ENCODE assay signal across 8 cellular contexts in the genomic region with DNA sequence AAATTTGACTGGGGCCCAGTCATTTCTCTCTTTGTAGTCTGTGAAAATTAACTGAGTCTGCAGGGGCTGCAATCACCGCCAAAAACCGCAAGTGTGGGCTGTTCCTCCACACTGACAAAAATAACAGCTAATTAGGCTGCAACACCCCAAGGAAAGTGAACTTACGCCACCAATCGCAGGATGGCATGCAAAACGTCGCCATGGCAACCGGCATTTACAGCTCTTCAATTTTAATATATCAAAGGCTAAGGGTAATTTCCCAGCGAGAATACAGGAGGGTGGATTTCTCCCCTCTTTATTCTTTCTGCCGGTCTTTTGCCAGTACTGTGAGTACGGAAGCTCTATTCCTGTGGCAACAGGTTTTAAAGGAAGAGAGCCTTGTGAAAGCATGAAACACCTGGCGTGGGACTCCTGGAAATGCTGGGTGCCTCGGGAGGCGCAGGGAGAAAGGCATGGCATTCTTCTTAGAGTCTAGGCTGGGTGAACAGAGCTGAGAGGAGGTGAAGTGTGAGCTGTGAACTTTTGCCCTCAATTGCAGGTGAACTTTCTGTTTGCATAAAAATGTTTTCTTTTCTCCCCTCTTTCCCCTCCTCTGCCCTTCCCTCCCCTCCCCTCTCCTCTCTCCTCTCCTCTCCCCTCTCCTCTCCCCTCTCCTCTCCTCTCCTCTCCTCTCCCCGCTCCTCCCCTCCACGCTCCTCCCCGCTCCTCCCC.
A peak's percentile ranks its signal among the peaks of the same experiment; 100 is the strongest.
DNase-seq lines count a peak whose midpoint lies in the region; ATAC-seq and TF ChIP-seq lines count a peak whose summit lies in the region.

No MANE protein-coding gene starts in this region.

- no peaks in the 10 kb centered on the region for H3K27me3 ChIP-seq in A673 (replicated peaks; ENCODE audit: insufficient read depth, low read depth, low read length, poor library complexity)

- H2AFZ ChIP-seq in OCI-LY7 (ENCODE audit: low read length), result peak overlapping the region; percentile 52; the same call in 1 of the 2 replicates

- H3K9me2 ChIP-seq in OCI-LY7 (ENCODE audit: insufficient read depth, low read length), result no peaks in the 10 kb centered on the region

- no peaks in the 10 kb centered on the region for H3K4me1 ChIP-seq in A673 (ENCODE audit: insufficient read depth, low read length, poor library complexity, severe bottlenecking)
- H3K4me1 ChIP-seq in OCI-LY7 (ENCODE audit: insufficient read depth, low read length, poor library complexity, severe bottlenecking), result peaks cover 9% of the 10 kb centered on the region

- H3K4me2 ChIP-seq in OCI-LY7 (ENCODE audit: low read length), result peak overlapping the region; percentile 64

- CTCF ChIA-PET in A673 (lab: Charles Lee), result no interaction called here
- CTCF ChIA-PET in OCI-LY7 (lab: Charles Lee; ENCODE audit: unreplicated experiment), result no interaction called here

- H3K79me2 ChIP-seq in OCI-LY7 (ENCODE audit: insufficient read depth, low read depth, low read length), result no peaks in the 10 kb centered on the region

- POLR2A ChIA-PET in A673 (lab: Charles Lee; ENCODE audit: low non-redundant PET), result no interaction called here
- POLR2A ChIA-PET in OCI-LY7 (lab: Charles Lee), result interaction anchor here (0.6 kb wide), 1 partner anchor 131 kb away, joined by 8 read pairs; no protein-coding TSS in a partner anchor

- TF ChIP-seq CTCF in A673 (conservative IDR thresholded peaks at IDR 0.05; ENCODE audit: low read depth, low read length) (no peak), OCI-LY7 (conservative IDR thresholded peaks at IDR 0.05; ENCODE audit: low read length) (0 out of 2 replicates have a peak, but pooled peaks have one; percentile 29)

- no peaks in the 10 kb centered on the region for H3K36me3 ChIP-seq in A673 (ENCODE audit: insufficient read depth, low read length, poor library complexity, severe bottlenecking)
- H3K36me3 ChIP-seq in OCI-LY7 (ENCODE audit: insufficient read depth, low read length), result no peaks in the 10 kb centered on the region

- no peaks in the 10 kb centered on the region for H4K20me1 ChIP-seq in OCI-LY7 (ENCODE audit: insufficient read depth, low read length)

- intact Hi-C loops in A673 (cut with micrococcal nuclease; ENCODE audit: unreplicated experiment), result no loop called here
- intact Hi-C loops in OCI-LY7 (cut with micrococcal nuclease; ENCODE audit: unreplicated experiment), result no loop called here
- intact Hi-C loops in left colon (cut with DNase I, micrococcal nuclease), result no loop called here

- H3K27ac ChIP-seq in A673 (ENCODE audit: low read depth, low read length, poor library complexity, severe bottlenecking) (no peak overlapping the region), OCI-LY7 (ENCODE audit: low read depth, low read length, poor library complexity, severe bottlenecking) (no peak overlapping the region)

- DNase-seq in A673 (ENCODE audit: low spot score), result peak; percentile 35
- peak; percentile 81 for DNase-seq in OCI-LY7 (ENCODE audit: low spot score)
- peak; percentile 58 to 64 for DNase-seq in activated T-helper 1 cell treated with anti-CD3 and anti-CD28 coated beads, Interleukin-2, amount 50 U/mL, for 16 hours (ENCODE audit: low read depth in 1 of 2, low spot score in 1 of 2)
- peak; percentile 76 to 86 for DNase-seq in left colon
- peak; percentile 71 for DNase-seq in stimulated activated CD8-positive, alpha-beta memory T cell treated with anti-CD3 and anti-CD28 coated beads, Interleukin-4, amount 100 ng/mL, for 24 hours (ENCODE audit: low read depth)
- DNase-seq in SHP77 treated with DMSO at 0.1 percent for 48 hours (lab: John Stamatoyannopoulos, UW), result no peak

- H3K9me3 ChIP-seq in A673 (ENCODE audit: low read depth, low read length, poor library complexity, severe bottlenecking), result no peaks in the 10 kb centered on the region
- no peaks in the 10 kb centered on the region for H3K9me3 ChIP-seq in OCI-LY7 (ENCODE audit: low read length)

- ATAC-seq in GM19372 (IDR thresholded peaks at IDR 0.05; ENCODE audit: low read depth, unreplicated experiment), result peak; percentile 81
- ATAC-seq in HG03442 (IDR thresholded peaks at IDR 0.05; ENCODE audit: unreplicated experiment), result peak; percentile 53
- peak; percentile 81 for ATAC-seq in left colon

- H3K4me3 ChIP-seq in A673 (ENCODE audit: low read depth, low read length, poor library complexity, severe bottlenecking) (no peak overlapping the region), OCI-LY7 (ENCODE audit: low read depth, low read length, poor library complexity, severe bottlenecking) (peak overlapping the region; percentile 37)

- BruUV-seq in A673 (replicated peaks; lab: Mats Ljungman, UMichigan) (no TSS peak), OCI-LY7 (replicated peaks; lab: Mats Ljungman, UMichigan) (no TSS peak)
